ENCODE assay signal across 8 cellular contexts in the genomic region with DNA sequence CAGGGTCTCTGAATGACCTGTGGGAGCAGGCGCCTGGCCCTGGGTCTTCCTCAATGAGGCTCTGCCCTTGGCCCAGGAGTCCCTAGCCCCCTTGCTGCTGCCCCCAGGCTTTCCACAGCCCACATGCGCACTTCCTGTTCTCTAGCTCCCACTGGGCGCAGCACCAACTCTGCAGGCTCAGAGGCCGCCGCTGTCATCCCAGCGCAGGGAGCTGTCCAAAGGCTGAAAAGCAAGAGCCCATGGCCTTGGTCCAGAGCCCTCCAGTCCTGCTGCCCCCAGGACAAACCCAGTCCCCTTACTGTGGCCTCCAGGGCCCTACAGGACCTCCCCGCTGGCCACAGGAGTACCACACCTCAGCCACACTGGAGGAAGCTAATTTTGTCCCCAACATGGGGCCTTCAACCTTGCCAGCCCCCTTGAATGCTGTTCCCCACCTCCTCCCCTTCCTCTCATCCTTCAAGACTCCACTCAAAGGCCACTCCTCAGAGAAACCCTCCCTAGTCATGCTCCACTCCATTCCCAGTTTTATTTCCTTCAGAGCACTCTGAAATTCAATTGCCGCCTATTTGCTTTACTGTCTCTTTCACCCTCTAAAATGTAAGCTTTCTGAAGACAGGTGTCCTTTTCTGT. TPM values are rescaled to one million over a fixed set of nuclear protein-coding genes. Genes with fewer than 3 reads are reported as not detected.
DNase-seq lines count a peak whose midpoint lies in the region; ATAC-seq, FAIRE-seq and TF ChIP-seq lines count a peak whose summit lies in the region.

No MANE protein-coding gene starts in this region.

- TF ChIP-seq EP300 in HepG2 (IDR thresholded peaks at IDR 0.05; ENCODE audit: low read depth in 2 of 2, low read length in 2 of 2): no peak
- TF ChIP-seq EP300 in HepG2 (CRISPR knock-in tag; IDR thresholded peaks at IDR 0.05; ENCODE audit: borderline replicate concordance): no peak

- no TSS peak for BruUV-seq in HepG2 (replicated peaks; lab: Mats Ljungman, UMichigan)

- peaks cover 7% of the 10 kb centered on the region; the same call in 1 of the 2 replicates for H4K20me1 ChIP-seq in HepG2 (ENCODE audit: insufficient read depth, low read length)

- H3K27ac ChIP-seq in right atrium auricular region (no peak overlapping the region), HepG2 (ENCODE audit: extremely low read length, insufficient read depth, low read length) (no peak overlapping the region)

- TF ChIP-seq RAD21 in HepG2 (CRISPR knock-in tag; IDR thresholded peaks at IDR 0.05): 0 out of 2 replicates have a peak, but pooled peaks have one; percentile 26

- POLR2A ChIA-PET in HepG2 (lab: Yijun Ruan, JAX): no interaction called here

- CTCF ChIA-PET in HepG2 (lab: Yijun Ruan, JAX; ENCODE audit: low intra/inter-chr PET ratio, low total read pairs): no interaction called here

- no peak overlapping the region for H2AFZ ChIP-seq in HepG2 (ENCODE audit: low read length)

- no peak for TF ChIP-seq POLR2A in HepG2 (IDR thresholded peaks at IDR 0.05; ENCODE audit: insufficient read depth in 1 of 2, low read depth in 2 of 2, low read length in 2 of 2)

- in situ Hi-C loops in astrocyte of the spinal cord (cut with HindIII; ENCODE audit: low sequenced_read_pairs) (no loop called here), HepG2 (cut with HindIII; ENCODE audit: extremely low pct_ligation_motif_present, low pct_unique_long_range_greater_than_20kb) (no loop called here)

- H3K27me3 ChIP-seq in right atrium auricular region (no peaks in the 10 kb centered on the region), HepG2 (ENCODE audit: control insufficient read depth in 1 of 2, insufficient read depth in 2 of 2, low read length in 2 of 2) (peaks cover 1 to 2% of the 10 kb centered on the region in 2 experiments; a peak in 3 of 5 replicates)

- H3K4me2 ChIP-seq in HepG2 (ENCODE audit: low read depth, low read length): no peak overlapping the region

- DNase-seq in Right ventricle myocardium superior (peak; percentile 74), right atrium auricular region (ENCODE audit: low spot score) (no peak), astrocyte of the spinal cord (ENCODE audit: low read depth, low spot score) (peak; percentile 73), HepG2 (ENCODE audit: low spot score) (peak; percentile 31), NK-92 (lab: John Stamatoyannopoulos, UW; ENCODE audit: unreplicated experiment) (no peak), NCI-H1930 (lab: John Stamatoyannopoulos, UW) (no peak)

- no peak for FAIRE-seq in HepG2 (lab: Jason Lieb, UNC)

- H3K9ac ChIP-seq in HepG2 (ENCODE audit: insufficient read depth, low read depth, low read length): no peak overlapping the region

- H3K79me2 ChIP-seq in HepG2 (ENCODE audit: insufficient read depth, low read length): no peaks in the 10 kb centered on the region

- H3K4me1 ChIP-seq in right atrium auricular region (no peaks in the 10 kb centered on the region), HepG2 (ENCODE audit: insufficient read depth, low read length) (no peaks in the 10 kb centered on the region)

- H3K4me3 ChIP-seq in right atrium auricular region (no peak overlapping the region), astrocyte of the spinal cord (ENCODE audit: low read depth, low read length) (no peak overlapping the region), HepG2 (replicated peaks in 1 of 3; ENCODE audit: insufficient read depth in 1 of 3, low read depth in 2 of 3, low read length in 3 of 3) (no peak overlapping the region)

- no peaks in the 10 kb centered on the region for H3K9me3 ChIP-seq in right atrium auricular region
- no peaks in the 10 kb centered on the region for H3K9me3 ChIP-seq in HepG2 (ENCODE audit: low read length)

- 94% methylated on average over 1 of the region's 8 CpGs for WGBS in HepG2 (ENCODE audit: low lambda C conversion rate)

- ATAC-seq in Right ventricle myocardium superior (ENCODE audit: poor library complexity) (peak; percentile 79), HepG2 (peak; percentile 90), GM21529 (IDR thresholded peaks at IDR 0.05; ENCODE audit: unreplicated experiment) (no peak), HG02759 (IDR thresholded peaks at IDR 0.05; ENCODE audit: unreplicated experiment) (no peak)

- TF ChIP-seq CTCF in right atrium auricular region (IDR thresholded peaks at IDR 0.05) (no peak), astrocyte of the spinal cord (IDR thresholded peaks at IDR 0.05; ENCODE audit: low read depth, low read length) (peak; percentile 13), HepG2 (CRISPR knock-in tag; IDR thresholded peaks at IDR 0.05) (no peak)

- H3K36me3 ChIP-seq in right atrium auricular region (no peaks in the 10 kb centered on the region), HepG2 (replicated peaks in 1 of 2; ENCODE audit: control insufficient read depth in 1 of 2, insufficient read depth in 2 of 2, low read length in 2 of 2) (no peaks in the 10 kb centered on the region)

- intact Hi-C loops in Right ventricle myocardium superior (cut with DNase I): no loop called here
- intact Hi-C loops in HepG2 (cut with micrococcal nuclease; ENCODE audit: unreplicated experiment): no loop called here

TF ChIP-seq in HepG2, 621 proteins besides CTCF, POLR2A, EP300 and RAD21 (continues in another document):
- no peak for TF ChIP-seq EED (CRISPR knock-in tag; IDR thresholded peaks at IDR 0.05)

RNA-seq across cellular contexts. Expression of a gene that starts 8.0 kb away (rescaled TPM):
- total RNA-seq in Right ventricle myocardium superior (0.91 TPM), right atrium auricular region (under 1 TPM; 0.11 to 0.83 TPM), HepG2 (2016; rRNA removed; fragmentation: Illumina TruSeq; extraction: Trizol) (0.03 and 0.09 TPM in 2 replicates)
- total RNA-seq in HepG2 (2016; cell fraction: cytosol; rRNA removed; fragmentation: Illumina TruSeq; extraction: Trizol; ENCODE audit: low read depth): not detected in 2 replicates
- 0.10 and 0.28 TPM in 2 replicates for total RNA-seq in HepG2 (2016; cell fraction: insoluble cytoplasmic fraction; rRNA removed; fragmentation: Illumina TruSeq; extraction: Trizol)
- 0.06 TPM in 1 of 2 replicates, not detected in the other for total RNA-seq in HepG2 (2016; cell fraction: membrane; rRNA removed; fragmentation: Illumina TruSeq; extraction: Trizol)
- total RNA-seq in HepG2 (2016; cell fraction: nucleus; rRNA removed; fragmentation: Illumina TruSeq; extraction: Trizol): 0.22 TPM in 1 of 2 replicates, not detected in the other
- 0.17 and 0.25 TPM in 2 replicates for polyA plus RNA-seq in HepG2 (2011; rRNA removed)
- 0.09 and 0.19 TPM in 2 replicates for polyA plus RNA-seq in HepG2 (2011; cell fraction: cytosol; rRNA removed)
- polyA plus RNA-seq in HepG2 (2011; cell fraction: nucleus; rRNA removed): 1.3 TPM in 2 replicates
- polyA plus RNA-seq in HepG2 (2012): 0.19 and 0.59 TPM in 2 replicates
- not detected in 2 replicates for polyA plus RNA-seq in HepG2 (2016; cell fraction: cytosol; fragmentation: Illumina TruSeq; extraction: Trizol; ENCODE audit: low read depth)
- polyA plus RNA-seq in HepG2 (2016; cell fraction: insoluble cytoplasmic fraction; fragmentation: Illumina TruSeq; extraction: Trizol; ENCODE audit: low read depth): 0.19 and 0.27 TPM in 2 replicates
- polyA plus RNA-seq in HepG2 (2016; cell fraction: membrane; fragmentation: Illumina TruSeq; extraction: Trizol; ENCODE audit: low read depth): not detected in 2 replicates
- 0.47 and 1.5 TPM in 2 replicates for polyA plus RNA-seq in HepG2 (2016; cell fraction: nucleus; fragmentation: Illumina TruSeq; extraction: Trizol; ENCODE audit: insufficient read depth, low read depth)
- polyA minus RNA-seq in HepG2 (2011; rRNA and poly(A)+ RNA removed; ENCODE audit: low replicate concordance): 0.14 and 0.24 TPM in 2 replicates
- not detected in 2 replicates for polyA minus RNA-seq in HepG2 (2011; cell fraction: cytosol; rRNA and poly(A)+ RNA removed)
- 0.64 and 0.87 TPM in 2 replicates for polyA minus RNA-seq in HepG2 (2011; cell fraction: nucleus; rRNA and poly(A)+ RNA removed)

Comparison
In these comparisons a context has a peak if more than half of its experiments do, and no peak if none do; other contexts are left out.
1. DNase-seq: peak in Right ventricle myocardium superior (single experiment), astrocyte of the spinal cord (single experiment) and HepG2 (single experiment); none in right atrium auricular region (single experiment), NK-92 (single experiment) and NCI-H1930 (0 of 2).
2. ATAC-seq: peak in Right ventricle myocardium superior (single experiment) and HepG2 (single experiment); none in GM21529 (single experiment) and HG02759 (single experiment).